1 cellular context compared by ENCODE assay signal in the genomic region with DNA sequence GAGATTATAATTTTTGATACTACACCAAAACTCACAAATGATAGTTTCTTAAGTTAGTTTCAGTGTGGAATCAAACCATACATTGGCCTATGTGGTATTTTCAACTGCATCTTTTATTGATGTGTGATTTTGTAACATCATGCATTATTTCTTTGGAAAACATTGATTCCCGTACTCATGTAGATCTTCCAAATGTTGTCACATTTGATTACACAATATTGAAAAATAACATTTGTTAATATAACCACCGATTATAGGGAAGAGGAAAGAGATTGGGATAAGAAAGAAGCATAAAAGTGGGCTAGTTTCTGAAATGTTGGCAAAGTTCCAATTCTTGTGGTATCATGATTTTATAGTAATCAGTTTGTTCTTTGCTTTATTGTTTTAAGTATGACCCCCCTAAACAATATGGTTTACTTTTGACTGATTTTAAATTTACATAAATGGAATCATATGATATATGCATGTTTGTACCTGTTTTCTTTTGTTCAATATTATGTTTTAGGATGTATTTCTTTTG.
TF ChIP-seq lines count a peak whose summit lies in the region.

No MANE protein-coding gene starts in this region.

TF ChIP-seq in K562, 482 proteins besides CTCF, POLR2A, EP300 and RAD21 (continued from another document):
- TF ChIP-seq, protein P1, sequence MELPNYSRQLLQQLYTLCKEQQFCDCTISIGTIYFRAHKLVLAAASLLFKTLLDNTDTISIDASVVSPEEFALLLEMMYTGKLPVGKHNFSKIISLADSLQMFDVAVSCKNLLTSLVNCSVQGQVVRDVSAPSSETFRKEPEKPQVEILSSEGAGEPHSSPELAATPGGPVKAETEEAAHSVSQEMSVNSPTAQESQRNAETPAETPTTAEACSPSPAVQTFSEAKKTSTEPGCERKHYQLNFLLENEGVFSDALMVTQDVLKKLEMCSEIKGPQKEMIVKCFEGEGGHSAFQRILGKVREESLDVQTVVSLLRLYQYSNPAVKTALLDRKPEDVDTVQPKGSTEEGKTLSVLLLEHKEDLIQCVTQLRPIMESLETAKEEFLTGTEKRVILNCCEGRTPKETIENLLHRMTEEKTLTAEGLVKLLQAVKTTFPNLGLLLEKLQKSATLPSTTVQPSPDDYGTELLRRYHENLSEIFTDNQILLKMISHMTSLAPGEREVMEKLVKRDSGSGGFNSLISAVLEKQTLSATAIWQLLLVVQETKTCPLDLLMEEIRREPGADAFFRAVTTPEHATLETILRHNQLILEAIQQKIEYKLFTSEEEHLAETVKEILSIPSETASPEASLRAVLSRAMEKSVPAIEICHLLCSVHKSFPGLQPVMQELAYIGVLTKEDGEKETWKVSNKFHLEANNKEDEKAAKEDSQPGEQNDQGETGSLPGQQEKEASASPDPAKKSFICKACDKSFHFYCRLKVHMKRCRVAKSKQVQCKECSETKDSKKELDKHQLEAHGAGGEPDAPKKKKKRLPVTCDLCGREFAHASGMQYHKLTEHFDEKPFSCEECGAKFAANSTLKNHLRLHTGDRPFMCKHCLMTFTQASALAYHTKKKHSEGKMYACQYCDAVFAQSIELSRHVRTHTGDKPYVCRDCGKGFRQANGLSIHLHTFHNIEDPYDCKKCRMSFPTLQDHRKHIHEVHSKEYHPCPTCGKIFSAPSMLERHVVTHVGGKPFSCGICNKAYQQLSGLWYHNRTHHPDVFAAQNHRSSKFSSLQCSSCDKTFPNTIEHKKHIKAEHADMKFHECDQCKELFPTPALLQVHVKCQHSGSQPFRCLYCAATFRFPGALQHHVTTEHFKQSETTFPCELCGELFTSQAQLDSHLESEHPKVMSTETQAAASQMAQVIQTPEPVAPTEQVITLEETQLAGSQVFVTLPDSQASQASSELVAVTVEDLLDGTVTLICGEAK (IDR thresholded peaks at IDR 0.05), result no peak
- TF ChIP-seq, protein P1 (CRISPR knock-in tag; IDR thresholded peaks at IDR 0.05), result no peak
- peak; percentile 67 for TF ChIP-seq CEBPB (tag; IDR thresholded peaks at IDR 0.05)
